1 cellular context compared by ENCODE assay signal in the genomic region with DNA sequence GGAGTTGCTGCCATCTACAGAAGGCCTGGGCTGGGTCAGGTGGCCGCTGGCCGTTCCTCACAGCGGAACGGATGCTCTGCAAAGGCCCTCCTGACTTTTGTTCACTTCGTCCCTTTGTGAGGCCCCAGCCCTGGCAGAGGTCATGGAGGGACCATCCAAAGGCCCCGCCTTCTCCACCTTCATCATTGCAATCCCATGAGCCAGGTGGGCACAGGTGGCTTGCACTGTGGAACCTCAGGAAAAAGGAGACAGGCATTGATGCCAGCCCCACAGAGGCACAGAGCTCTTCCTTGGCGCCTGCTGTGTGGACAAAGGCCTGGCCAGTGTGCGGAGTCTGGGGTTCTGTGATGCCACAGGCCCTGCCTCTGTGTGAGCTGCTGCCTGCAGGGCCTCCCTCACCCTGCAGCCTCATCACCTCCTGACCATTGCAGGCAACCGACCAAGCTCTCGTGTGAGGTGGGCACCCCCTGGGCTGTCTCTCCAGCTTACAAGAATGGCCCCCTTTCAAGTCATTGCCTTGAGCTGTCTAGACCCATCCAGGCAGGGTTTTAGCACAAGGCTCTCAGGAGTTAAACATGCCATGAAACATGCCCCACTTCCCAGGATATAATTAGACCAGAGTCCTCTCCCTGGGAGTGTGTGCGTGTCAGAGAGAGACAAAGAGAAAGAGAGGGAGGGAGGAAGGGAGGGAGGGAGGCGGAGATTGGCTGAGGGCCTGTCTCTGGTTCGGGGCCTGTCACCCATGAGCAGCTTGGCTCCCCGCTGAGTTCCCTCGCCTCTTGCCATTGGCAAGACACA.
A peak's percentile ranks its signal among the peaks of the same experiment; 100 is the strongest.
TF ChIP-seq lines count a peak whose summit lies in the region.

No MANE protein-coding gene starts in this region.

TF ChIP-seq in HepG2, 621 proteins besides CTCF, POLR2A, EP300 and RAD21 (continued from another document and continues in another):
- TF ChIP-seq, protein P1, sequence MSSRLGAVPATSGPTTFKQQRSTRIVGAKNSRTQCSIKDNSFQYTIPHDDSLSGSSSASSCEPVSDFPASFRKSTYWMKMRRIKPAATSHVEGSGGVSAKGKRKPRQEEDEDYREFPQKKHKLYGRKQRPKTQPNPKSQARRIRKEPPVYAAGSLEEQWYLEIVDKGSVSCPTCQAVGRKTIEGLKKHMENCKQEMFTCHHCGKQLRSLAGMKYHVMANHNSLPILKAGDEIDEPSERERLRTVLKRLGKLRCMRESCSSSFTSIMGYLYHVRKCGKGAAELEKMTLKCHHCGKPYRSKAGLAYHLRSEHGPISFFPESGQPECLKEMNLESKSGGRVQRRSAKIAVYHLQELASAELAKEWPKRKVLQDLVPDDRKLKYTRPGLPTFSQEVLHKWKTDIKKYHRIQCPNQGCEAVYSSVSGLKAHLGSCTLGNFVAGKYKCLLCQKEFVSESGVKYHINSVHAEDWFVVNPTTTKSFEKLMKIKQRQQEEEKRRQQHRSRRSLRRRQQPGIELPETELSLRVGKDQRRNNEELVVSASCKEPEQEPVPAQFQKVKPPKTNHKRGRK (CRISPR knock-in tag; IDR thresholded peaks at IDR 0.05) = peak; percentile 55
- peak; percentile 58; the same call in 1 of the 2 replicates for TF ChIP-seq ZNF296 (CRISPR knock-in tag; conservative IDR thresholded peaks at IDR 0.05)
- TF ChIP-seq ZNF230 (CRISPR knock-in tag; IDR thresholded peaks at IDR 0.05) = no peak
- peak; percentile 47 for TF ChIP-seq HDAC1 (CRISPR knock-in tag; IDR thresholded peaks at IDR 0.05)
- TF ChIP-seq KLF6 (CRISPR knock-in tag; IDR thresholded peaks at IDR 0.05) = 0 out of 2 replicates have a peak, but pooled peaks have one; percentile 67
- peak; percentile 70; the same call in 1 of the 2 replicates for TF ChIP-seq ZNF260 (CRISPR knock-in tag; IDR thresholded peaks at IDR 0.05; ENCODE audit: borderline replicate concordance, low read depth)
- TF ChIP-seq ZNF570 (CRISPR knock-in tag; IDR thresholded peaks at IDR 0.05; ENCODE audit: borderline replicate concordance) = 0 out of 2 replicates have a peak, but pooled peaks have one; percentile 88
- TF ChIP-seq MLLT10 (CRISPR knock-in tag; IDR thresholded peaks at IDR 0.05) = no peak
- TF ChIP-seq ZBTB8A (CRISPR knock-in tag; IDR thresholded peaks at IDR 0.05; ENCODE audit: borderline replicate concordance, low read depth) = peak; percentile 83
- TF ChIP-seq MAFK (conservative IDR thresholded peaks at IDR 0.05 in 1 of 2, IDR thresholded peaks at IDR 0.05 in 1 of 2; ENCODE audit: low read length in 2 of 2) = no peak
- TF ChIP-seq ZNF24 (IDR thresholded peaks at IDR 0.05) = no peak
- TF ChIP-seq ZNF547 (CRISPR knock-in tag; IDR thresholded peaks at IDR 0.05) = peak; percentile 82; the same call in 1 of the 2 replicates
- TF ChIP-seq SPEN (CRISPR knock-in tag; IDR thresholded peaks at IDR 0.05; ENCODE audit: low read depth) = peak; percentile 42
- TF ChIP-seq PITX1 (CRISPR knock-in tag; IDR thresholded peaks at IDR 0.05) = no peak; the same call in 1 of the 2 replicates
- TF ChIP-seq, protein P2, sequence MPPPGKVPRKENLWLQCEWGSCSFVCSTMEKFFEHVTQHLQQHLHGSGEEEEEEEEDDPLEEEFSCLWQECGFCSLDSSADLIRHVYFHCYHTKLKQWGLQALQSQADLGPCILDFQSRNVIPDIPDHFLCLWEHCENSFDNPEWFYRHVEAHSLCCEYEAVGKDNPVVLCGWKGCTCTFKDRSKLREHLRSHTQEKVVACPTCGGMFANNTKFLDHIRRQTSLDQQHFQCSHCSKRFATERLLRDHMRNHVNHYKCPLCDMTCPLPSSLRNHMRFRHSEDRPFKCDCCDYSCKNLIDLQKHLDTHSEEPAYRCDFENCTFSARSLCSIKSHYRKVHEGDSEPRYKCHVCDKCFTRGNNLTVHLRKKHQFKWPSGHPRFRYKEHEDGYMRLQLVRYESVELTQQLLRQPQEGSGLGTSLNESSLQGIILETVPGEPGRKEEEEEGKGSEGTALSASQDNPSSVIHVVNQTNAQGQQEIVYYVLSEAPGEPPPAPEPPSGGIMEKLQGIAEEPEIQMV (CRISPR knock-in tag; IDR thresholded peaks at IDR 0.05; ENCODE audit: low read depth) = peak; percentile 11; the same call in 1 of the 2 replicates
- TF ChIP-seq SNRNP70 (IDR thresholded peaks at IDR 0.05; ENCODE audit: low read depth, low read length) = no peak
- no peak for TF ChIP-seq ZNF30 (CRISPR knock-in tag; IDR thresholded peaks at IDR 0.05)
- TF ChIP-seq, protein P3, sequence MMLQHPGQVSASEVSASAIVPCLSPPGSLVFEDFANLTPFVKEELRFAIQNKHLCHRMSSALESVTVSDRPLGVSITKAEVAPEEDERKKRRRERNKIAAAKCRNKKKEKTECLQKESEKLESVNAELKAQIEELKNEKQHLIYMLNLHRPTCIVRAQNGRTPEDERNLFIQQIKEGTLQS (CRISPR knock-in tag; IDR thresholded peaks at IDR 0.05) = peak; percentile 55
- TF ChIP-seq, protein P4, sequence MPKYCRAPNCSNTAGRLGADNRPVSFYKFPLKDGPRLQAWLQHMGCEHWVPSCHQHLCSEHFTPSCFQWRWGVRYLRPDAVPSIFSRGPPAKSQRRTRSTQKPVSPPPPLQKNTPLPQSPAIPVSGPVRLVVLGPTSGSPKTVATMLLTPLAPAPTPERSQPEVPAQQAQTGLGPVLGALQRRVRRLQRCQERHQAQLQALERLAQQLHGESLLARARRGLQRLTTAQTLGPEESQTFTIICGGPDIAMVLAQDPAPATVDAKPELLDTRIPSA (CRISPR knock-in tag; IDR thresholded peaks at IDR 0.05; ENCODE audit: borderline replicate concordance) = 0 out of 2 replicates have a peak, but pooled peaks have one; percentile 93
- peak; percentile 98 for TF ChIP-seq ZNF572 (CRISPR knock-in tag; IDR thresholded peaks at IDR 0.05)
- peak; percentile 96 for TF ChIP-seq ZEB1 (IDR thresholded peaks at IDR 0.05; ENCODE audit: insufficient replicate concordance, low read depth)
- TF ChIP-seq CCDC6 (CRISPR knock-in tag; IDR thresholded peaks at IDR 0.05) = no peak
- no peak for TF ChIP-seq ZFP82 (CRISPR knock-in tag; IDR thresholded peaks at IDR 0.05; ENCODE audit: borderline replicate concordance)
- peak; percentile 52 for TF ChIP-seq TAF1 (CRISPR knock-in tag; IDR thresholded peaks at IDR 0.05)
- TF ChIP-seq, protein P5, sequence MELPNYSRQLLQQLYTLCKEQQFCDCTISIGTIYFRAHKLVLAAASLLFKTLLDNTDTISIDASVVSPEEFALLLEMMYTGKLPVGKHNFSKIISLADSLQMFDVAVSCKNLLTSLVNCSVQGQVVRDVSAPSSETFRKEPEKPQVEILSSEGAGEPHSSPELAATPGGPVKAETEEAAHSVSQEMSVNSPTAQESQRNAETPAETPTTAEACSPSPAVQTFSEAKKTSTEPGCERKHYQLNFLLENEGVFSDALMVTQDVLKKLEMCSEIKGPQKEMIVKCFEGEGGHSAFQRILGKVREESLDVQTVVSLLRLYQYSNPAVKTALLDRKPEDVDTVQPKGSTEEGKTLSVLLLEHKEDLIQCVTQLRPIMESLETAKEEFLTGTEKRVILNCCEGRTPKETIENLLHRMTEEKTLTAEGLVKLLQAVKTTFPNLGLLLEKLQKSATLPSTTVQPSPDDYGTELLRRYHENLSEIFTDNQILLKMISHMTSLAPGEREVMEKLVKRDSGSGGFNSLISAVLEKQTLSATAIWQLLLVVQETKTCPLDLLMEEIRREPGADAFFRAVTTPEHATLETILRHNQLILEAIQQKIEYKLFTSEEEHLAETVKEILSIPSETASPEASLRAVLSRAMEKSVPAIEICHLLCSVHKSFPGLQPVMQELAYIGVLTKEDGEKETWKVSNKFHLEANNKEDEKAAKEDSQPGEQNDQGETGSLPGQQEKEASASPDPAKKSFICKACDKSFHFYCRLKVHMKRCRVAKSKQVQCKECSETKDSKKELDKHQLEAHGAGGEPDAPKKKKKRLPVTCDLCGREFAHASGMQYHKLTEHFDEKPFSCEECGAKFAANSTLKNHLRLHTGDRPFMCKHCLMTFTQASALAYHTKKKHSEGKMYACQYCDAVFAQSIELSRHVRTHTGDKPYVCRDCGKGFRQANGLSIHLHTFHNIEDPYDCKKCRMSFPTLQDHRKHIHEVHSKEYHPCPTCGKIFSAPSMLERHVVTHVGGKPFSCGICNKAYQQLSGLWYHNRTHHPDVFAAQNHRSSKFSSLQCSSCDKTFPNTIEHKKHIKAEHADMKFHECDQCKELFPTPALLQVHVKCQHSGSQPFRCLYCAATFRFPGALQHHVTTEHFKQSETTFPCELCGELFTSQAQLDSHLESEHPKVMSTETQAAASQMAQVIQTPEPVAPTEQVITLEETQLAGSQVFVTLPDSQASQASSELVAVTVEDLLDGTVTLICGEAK (IDR thresholded peaks at IDR 0.05) = no peak
- TF ChIP-seq, protein P5 (CRISPR knock-in tag; IDR thresholded peaks at IDR 0.05) = peak; percentile 89
- 0 out of 2 replicates have a peak, but pooled peaks have one; percentile 40 for TF ChIP-seq ATRX (CRISPR knock-in tag; IDR thresholded peaks at IDR 0.05; ENCODE audit: borderline replicate concordance)
- TF ChIP-seq, protein P6, sequence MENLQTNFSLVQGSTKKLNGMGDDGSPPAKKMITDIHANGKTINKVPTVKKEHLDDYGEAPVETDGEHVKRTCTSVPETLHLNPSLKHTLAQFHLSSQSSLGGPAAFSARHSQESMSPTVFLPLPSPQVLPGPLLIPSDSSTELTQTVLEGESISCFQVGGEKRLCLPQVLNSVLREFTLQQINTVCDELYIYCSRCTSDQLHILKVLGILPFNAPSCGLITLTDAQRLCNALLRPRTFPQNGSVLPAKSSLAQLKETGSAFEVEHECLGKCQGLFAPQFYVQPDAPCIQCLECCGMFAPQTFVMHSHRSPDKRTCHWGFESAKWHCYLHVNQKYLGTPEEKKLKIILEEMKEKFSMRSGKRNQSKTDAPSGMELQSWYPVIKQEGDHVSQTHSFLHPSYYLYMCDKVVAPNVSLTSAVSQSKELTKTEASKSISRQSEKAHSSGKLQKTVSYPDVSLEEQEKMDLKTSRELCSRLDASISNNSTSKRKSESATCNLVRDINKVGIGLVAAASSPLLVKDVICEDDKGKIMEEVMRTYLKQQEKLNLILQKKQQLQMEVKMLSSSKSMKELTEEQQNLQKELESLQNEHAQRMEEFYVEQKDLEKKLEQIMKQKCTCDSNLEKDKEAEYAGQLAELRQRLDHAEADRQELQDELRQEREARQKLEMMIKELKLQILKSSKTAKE (CRISPR knock-in tag; IDR thresholded peaks at IDR 0.05; ENCODE audit: borderline replicate concordance) = no peak
- no peak for TF ChIP-seq ZKSCAN1 (IDR thresholded peaks at IDR 0.05; ENCODE audit: low read length)
- TF ChIP-seq, protein P7, sequence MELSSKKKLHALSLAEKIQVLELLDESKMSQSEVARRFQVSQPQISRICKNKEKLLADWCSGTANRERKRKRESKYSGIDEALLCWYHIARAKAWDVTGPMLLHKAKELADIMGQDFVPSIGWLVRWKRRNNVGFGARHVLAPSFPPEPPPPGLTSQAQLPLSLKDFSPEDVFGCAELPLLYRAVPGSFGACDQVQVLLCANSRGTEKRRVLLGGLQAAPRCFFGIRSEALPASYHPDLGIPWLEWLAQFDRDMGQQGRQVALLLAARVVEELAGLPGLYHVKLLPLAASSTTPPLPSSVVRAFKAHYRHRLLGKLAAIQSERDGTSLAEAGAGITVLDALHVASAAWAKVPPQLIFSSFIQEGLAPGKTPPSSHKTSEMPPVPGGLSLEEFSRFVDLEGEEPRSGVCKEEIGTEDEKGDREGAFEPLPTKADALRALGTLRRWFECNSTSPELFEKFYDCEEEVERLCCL (CRISPR knock-in tag; IDR thresholded peaks at IDR 0.05; ENCODE audit: borderline replicate concordance) = no peak
- TF ChIP-seq NFATC3 (CRISPR knock-in tag; IDR thresholded peaks at IDR 0.05) = no peak
- peak; percentile 96 for TF ChIP-seq ZNF550 (CRISPR knock-in tag; IDR thresholded peaks at IDR 0.05; ENCODE audit: borderline replicate concordance)
- TF ChIP-seq RFX1 (IDR thresholded peaks at IDR 0.05) = no peak
- TF ChIP-seq ZNF629 (CRISPR knock-in tag; conservative IDR thresholded peaks at IDR 0.05) = no peak
- TF ChIP-seq HNRNPLL (IDR thresholded peaks at IDR 0.05; ENCODE audit: low read depth, low read length, poor library complexity, severe bottlenecking) = peak; percentile 48
- TF ChIP-seq ZNF749 (CRISPR knock-in tag; IDR thresholded peaks at IDR 0.05; ENCODE audit: borderline replicate concordance) = 0 out of 2 replicates have a peak, but pooled peaks have one; percentile 35
- no peak; the same call in none of the 2 replicates for TF ChIP-seq PHF20 (CRISPR knock-in tag; IDR thresholded peaks at IDR 0.05)
- peak; percentile 8; the same call in 1 of the 2 replicates for TF ChIP-seq HMG20B (CRISPR knock-in tag; conservative IDR thresholded peaks at IDR 0.05)
- peak; percentile 91; the same call in 1 of the 2 replicates for TF ChIP-seq ZSCAN31 (CRISPR knock-in tag; IDR thresholded peaks at IDR 0.05; ENCODE audit: low read depth)
- peak; percentile 61 for TF ChIP-seq MYC (CRISPR knock-in tag; IDR thresholded peaks at IDR 0.05; ENCODE audit: borderline replicate concordance)
- 0 out of 2 replicates have a peak, but pooled peaks have one; percentile 6 for TF ChIP-seq KDM6A (CRISPR knock-in tag; IDR thresholded peaks at IDR 0.05; ENCODE audit: low read depth)
